In the genomic region with DNA sequence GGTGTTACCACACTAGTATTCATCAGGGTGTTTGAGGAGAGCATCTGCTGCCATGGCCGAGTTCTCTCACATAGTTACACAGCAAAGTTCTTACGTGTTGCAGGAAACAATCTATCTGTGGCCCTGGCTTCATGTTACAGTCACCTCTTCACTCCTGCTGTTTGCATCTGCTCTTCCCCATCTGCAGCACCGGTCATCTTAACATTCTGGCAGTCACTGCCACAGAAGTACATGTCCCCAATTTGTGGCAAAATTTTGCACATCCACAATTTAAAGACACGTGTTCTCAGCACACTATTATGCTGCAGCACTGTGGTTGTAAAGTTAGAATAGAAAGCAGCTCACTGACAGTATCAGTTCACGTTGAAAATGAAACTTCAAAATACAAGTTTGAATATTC, we compare ENCODE assay signal across 1 cellular context.
TF ChIP-seq lines count a peak whose summit lies in the region.

No MANE protein-coding gene starts in this region.

TF ChIP-seq in GM23338, 12 proteins besides CTCF, POLR2A, EP300 and RAD21 (continued from another document):
- TF ChIP-seq, protein P1, sequence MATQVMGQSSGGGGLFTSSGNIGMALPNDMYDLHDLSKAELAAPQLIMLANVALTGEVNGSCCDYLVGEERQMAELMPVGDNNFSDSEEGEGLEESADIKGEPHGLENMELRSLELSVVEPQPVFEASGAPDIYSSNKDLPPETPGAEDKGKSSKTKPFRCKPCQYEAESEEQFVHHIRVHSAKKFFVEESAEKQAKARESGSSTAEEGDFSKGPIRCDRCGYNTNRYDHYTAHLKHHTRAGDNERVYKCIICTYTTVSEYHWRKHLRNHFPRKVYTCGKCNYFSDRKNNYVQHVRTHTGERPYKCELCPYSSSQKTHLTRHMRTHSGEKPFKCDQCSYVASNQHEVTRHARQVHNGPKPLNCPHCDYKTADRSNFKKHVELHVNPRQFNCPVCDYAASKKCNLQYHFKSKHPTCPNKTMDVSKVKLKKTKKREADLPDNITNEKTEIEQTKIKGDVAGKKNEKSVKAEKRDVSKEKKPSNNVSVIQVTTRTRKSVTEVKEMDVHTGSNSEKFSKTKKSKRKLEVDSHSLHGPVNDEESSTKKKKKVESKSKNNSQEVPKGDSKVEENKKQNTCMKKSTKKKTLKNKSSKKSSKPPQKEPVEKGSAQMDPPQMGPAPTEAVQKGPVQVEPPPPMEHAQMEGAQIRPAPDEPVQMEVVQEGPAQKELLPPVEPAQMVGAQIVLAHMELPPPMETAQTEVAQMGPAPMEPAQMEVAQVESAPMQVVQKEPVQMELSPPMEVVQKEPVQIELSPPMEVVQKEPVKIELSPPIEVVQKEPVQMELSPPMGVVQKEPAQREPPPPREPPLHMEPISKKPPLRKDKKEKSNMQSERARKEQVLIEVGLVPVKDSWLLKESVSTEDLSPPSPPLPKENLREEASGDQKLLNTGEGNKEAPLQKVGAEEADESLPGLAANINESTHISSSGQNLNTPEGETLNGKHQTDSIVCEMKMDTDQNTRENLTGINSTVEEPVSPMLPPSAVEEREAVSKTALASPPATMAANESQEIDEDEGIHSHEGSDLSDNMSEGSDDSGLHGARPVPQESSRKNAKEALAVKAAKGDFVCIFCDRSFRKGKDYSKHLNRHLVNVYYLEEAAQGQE (IDR thresholded peaks at IDR 0.05; ENCODE audit: unreplicated experiment), result no peak
